ENCODE assay signal across 20 cellular contexts in genomic region chr5:176486189-176486757, GRCh38. TPM values are rescaled to one million over a fixed set of nuclear protein-coding genes. Genes with fewer than 3 reads are reported as not detected.
DNase-seq lines count a peak whose midpoint lies in the region; FAIRE-seq and TF ChIP-seq lines count a peak whose summit lies in the region.
"Had no signal": no experiment of that assay in that cellular context is flagged by ENCODE, and none has a peak within 500 bp of the region (broad histone marks: within the 10 kb centered on the region; RNA-seq: fewer than 3 reads in every experiment).

No MANE protein-coding gene starts in this region.

- no peak overlapping the region for H3K23ac ChIP-seq in mesendoderm (ENCODE audit: low read length)

- peaks cover 7% of the 10 kb centered on the region for H3K36me3 ChIP-seq in mesendoderm (ENCODE audit: control insufficient read depth, insufficient read depth, low read length)

- H3K4ac ChIP-seq in mesendoderm (ENCODE audit: low read depth, low read length): no peak overlapping the region

- no peak overlapping the region for H3K18ac ChIP-seq in mesendoderm (ENCODE audit: low read length)

- TF ChIP-seq CTCF in 22Rv1 (IDR thresholded peaks at IDR 0.05): no peak

- peak; percentile 9 for FAIRE-seq in GM18507 (lab: Jason Lieb, UNC)
- FAIRE-seq: D721Med had no signal

- H3K56ac ChIP-seq in mesendoderm (ENCODE audit: low read length): no peak overlapping the region

- no peak overlapping the region for H2BK5ac ChIP-seq in mesendoderm (ENCODE audit: low read length)

- no peak overlapping the region for H3K4me2 ChIP-seq in mesendoderm (ENCODE audit: low read length)

- no peak overlapping the region for H3K9ac ChIP-seq in mesendoderm (ENCODE audit: low read length)

- H2BK120ac ChIP-seq in mesendoderm (ENCODE audit: low read depth, low read length): no peak overlapping the region

- no peak overlapping the region for H3K4me3 ChIP-seq in mesendoderm (ENCODE audit: low read length)
- H3K4me3 ChIP-seq: SJSA1 had no signal

- H2AK5ac ChIP-seq in mesendoderm (ENCODE audit: low read length): no peak overlapping the region

- no peak overlapping the region for H2BK15ac ChIP-seq in mesendoderm (replicated peaks; ENCODE audit: low read depth)

- H3K79me2 ChIP-seq in mesendoderm (ENCODE audit: control insufficient read depth, insufficient read depth, low read length): no peaks in the 10 kb centered on the region

- WGBS in mesendoderm (ENCODE audit: extremely low coverage, insufficient coverage, low lambda C conversion rate): no CpG with 5 or more reads among the region's 7 CpGs

- H4K8ac ChIP-seq in mesendoderm (ENCODE audit: low read depth, low read length): no peak overlapping the region

- no peaks in the 10 kb centered on the region for H3K27me3 ChIP-seq in mesendoderm (ENCODE audit: insufficient read depth, low read length, poor library complexity)
- H3K27me3 ChIP-seq: SJSA1 had no signal

- H4K5ac ChIP-seq in mesendoderm (ENCODE audit: low read length): no peak overlapping the region

- H3K27ac ChIP-seq in 22Rv1 (0 out of 2 replicates have a peak overlapping the region, but pooled peaks have one; percentile 14), mesendoderm (ENCODE audit: low read depth, low read length) (no peak overlapping the region)
- H3K27ac ChIP-seq: RWPE1, SJSA1 had no signal

- peaks cover 5% of the 10 kb centered on the region for H3K79me1 ChIP-seq in mesendoderm (ENCODE audit: low read length)

- no peak for DNase-seq in GM18507 (ENCODE audit: extremely low spot score, insufficient read length, low read depth)
- DNase-seq in cerebellar cortex (ENCODE audit: low spot score): peak; percentile 20
- DNase-seq in mesendoderm: peak; percentile 16
- DNase-seq in posterior vena cava (ENCODE audit: low spot score): no peak
- no peak for DNase-seq in activated CD4-positive, alpha-beta T cell treated with anti-CD3 and anti-CD28 coated beads, Interleukin-2, amount 50 U/mL, for 4 hours
- DNase-seq in NCI-H2196 (lab: John Stamatoyannopoulos, UW; ENCODE audit: unreplicated experiment): no peak
- DNase-seq in GDM1 (lab: John Stamatoyannopoulos, UW): no peak
- DNase-seq: ACHN; CD4-positive, alpha-beta T cell; H7; Kasumi-1; NCI-H1417 treated with DMSO at 0.1 percent for 48 hours; NCI-H2029 treated with DMSO at 0.1 percent for 48 hours; NCI-H526; NK-92 treated with Interleukin-12 subunit alpha and Interleukin-12 subunit beta, amount 100 ng/mL, for 24 hours; OCI-M1 had no signal

- intact Hi-C loops in posterior vena cava (cut with DNase I): no loop called here

- no peaks in the 10 kb centered on the region for H3K4me1 ChIP-seq in mesendoderm (ENCODE audit: control insufficient read depth, low read depth, low read length)

RNA-seq across cellular contexts. Expression of gene FAF2, which starts 38.1 kb away (rescaled TPM):
- polyA plus RNA-seq in mesendoderm (2013, experiment 1 of 2): 36.5 TPM
- polyA plus RNA-seq in mesendoderm (2013, experiment 2 of 2): 36.1 TPM
- total RNA-seq in posterior vena cava: 10 to 100 TPM; 27.3 to 27.7 TPM

RNA-seq across cellular contexts. Expression of gene RNF44, which starts 50.9 kb away (rescaled TPM):
- polyA plus RNA-seq in mesendoderm (2013, experiment 1 of 2): 122 TPM
- 123 TPM for polyA plus RNA-seq in mesendoderm (2013, experiment 2 of 2)
- 10 to 100 TPM; 16.2 to 16.6 TPM for total RNA-seq in posterior vena cava

Comparison
In these comparisons a context has a peak if more than half of its experiments do, and no peak if none do; other contexts are left out.
1. DNase-seq: peak in cerebellar cortex (single experiment) and mesendoderm (single experiment); none in GM18507 (single experiment), posterior vena cava (single experiment), activated CD4-positive, alpha-beta T cell treated with anti-CD3 and anti-CD28 coated beads, Interleukin-2, amount 50 U/mL, for 4 hours (0 of 2), NCI-H2196 (single experiment) and GDM1 (single experiment).